ENCODE assay signal across 1 cellular context in the genomic region with DNA sequence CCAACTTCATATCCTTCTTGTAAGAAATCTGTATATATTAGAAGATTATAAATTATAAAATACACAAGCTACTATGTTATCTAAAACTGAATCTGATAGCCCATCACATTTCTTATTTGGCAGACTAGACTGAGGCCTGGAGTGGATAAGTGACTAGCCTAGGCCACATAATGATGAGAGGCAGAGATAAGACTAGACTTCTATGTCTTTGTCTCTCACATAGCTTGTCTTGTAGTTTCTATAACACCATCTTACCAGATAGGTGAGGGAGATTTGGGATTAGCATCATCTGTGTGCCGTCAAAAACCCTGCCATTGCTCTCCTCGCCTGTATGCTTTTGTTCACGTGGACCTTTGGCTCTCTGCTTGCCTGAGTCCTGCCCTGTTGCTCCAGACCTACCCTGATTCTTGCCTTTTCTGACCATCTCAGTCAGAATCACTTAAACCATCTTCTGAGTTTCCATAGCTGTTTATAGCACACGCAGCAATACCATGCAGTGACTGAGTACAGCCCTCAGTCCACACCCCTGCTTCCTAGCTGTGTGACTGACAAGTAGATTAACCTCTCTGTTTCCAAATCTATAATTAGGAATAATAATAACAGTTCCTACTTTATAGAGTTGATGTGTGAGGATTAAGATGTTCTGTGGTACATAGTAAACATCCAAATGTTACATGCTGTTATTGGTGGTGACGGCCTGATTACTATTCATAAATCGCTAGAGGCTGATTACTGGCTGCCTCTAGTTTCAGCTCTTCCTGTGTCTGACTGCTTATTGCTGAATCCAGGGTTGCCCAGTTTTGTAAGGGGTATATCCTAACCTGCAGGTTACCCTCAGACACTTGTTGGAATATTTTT.
TF ChIP-seq lines count a peak whose summit lies in the region.

No MANE protein-coding gene starts in this region.

TF ChIP-seq in GM12878, 131 proteins besides CTCF, POLR2A, EP300 and RAD21:
- TF ChIP-seq, protein P1, sequence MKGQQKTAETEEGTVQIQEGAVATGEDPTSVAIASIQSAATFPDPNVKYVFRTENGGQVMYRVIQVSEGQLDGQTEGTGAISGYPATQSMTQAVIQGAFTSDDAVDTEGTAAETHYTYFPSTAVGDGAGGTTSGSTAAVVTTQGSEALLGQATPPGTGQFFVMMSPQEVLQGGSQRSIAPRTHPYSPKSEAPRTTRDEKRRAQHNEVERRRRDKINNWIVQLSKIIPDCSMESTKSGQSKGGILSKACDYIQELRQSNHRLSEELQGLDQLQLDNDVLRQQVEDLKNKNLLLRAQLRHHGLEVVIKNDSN (IDR thresholded peaks at IDR 0.05; ENCODE audit: borderline replicate concordance, extremely low read length, insufficient read depth, low read depth, low read length): no peak
- no peak for TF ChIP-seq TCF12 (IDR thresholded peaks at IDR 0.05; ENCODE audit: low read depth, low read length)
- no peak for TF ChIP-seq ZNF274 (IDR thresholded peaks at IDR 0.05; ENCODE audit: insufficient read depth, insufficient read length)
- no peak for TF ChIP-seq NR2C2 (IDR thresholded peaks at IDR 0.05; ENCODE audit: borderline replicate concordance, control insufficient read depth, insufficient read length, low read depth)
- no peak for TF ChIP-seq BHLHE40 (IDR thresholded peaks at IDR 0.05; ENCODE audit: borderline replicate concordance in 1 of 2, low read depth in 2 of 2, low read length in 1 of 2)
- TF ChIP-seq DPF2 (IDR thresholded peaks at IDR 0.05): no peak
- TF ChIP-seq CBX5 (IDR thresholded peaks at IDR 0.05; ENCODE audit: low read depth): no peak
- no peak for TF ChIP-seq ZNF217 (IDR thresholded peaks at IDR 0.05)
- TF ChIP-seq IRF5 (IDR thresholded peaks at IDR 0.05; ENCODE audit: borderline replicate concordance): no peak
- no peak for TF ChIP-seq TBL1XR1 (IDR thresholded peaks at IDR 0.05; ENCODE audit: low read depth, low read length)
- no peak for TF ChIP-seq TAF1 (IDR thresholded peaks at IDR 0.05; ENCODE audit: borderline replicate concordance, low read depth, low read length)
- TF ChIP-seq CREM (IDR thresholded peaks at IDR 0.05; ENCODE audit: low read depth): no peak
- TF ChIP-seq CEBPB (IDR thresholded peaks at IDR 0.05; ENCODE audit: borderline replicate concordance in 1 of 2, low read depth in 2 of 2, low read length in 2 of 2): no peak
- no peak for TF ChIP-seq PRDM15 (CRISPR knock-in tag; IDR thresholded peaks at IDR 0.05)
